Comparison of ENCODE assay signal across 8 cellular contexts in genomic region chr7:100396421-100396982, GRCh38. TPM values are rescaled to one million over a fixed set of nuclear protein-coding genes. Genes with fewer than 3 reads are reported as not detected.
A peak's percentile ranks its signal among the peaks of the same experiment; 100 is the strongest.
DNase-seq lines count a peak whose midpoint lies in the region; ATAC-seq and TF ChIP-seq lines count a peak whose summit lies in the region.

No MANE protein-coding gene starts in this region.

- H3K27ac ChIP-seq in mesenchymal stem cell (ENCODE audit: low read length, poor library complexity, severe bottlenecking) = no peak overlapping the region

- H2BK12ac ChIP-seq in mesenchymal stem cell (ENCODE audit: low read length in 2 of 2) = no peak overlapping the region

- H3K18ac ChIP-seq in mesenchymal stem cell (ENCODE audit: low read depth in 1 of 2, low read length in 2 of 2) = no peak overlapping the region

- H3K4ac ChIP-seq in mesenchymal stem cell (ENCODE audit: low read depth in 1 of 2, low read length in 2 of 2) = no peak overlapping the region

- peaks cover 23 to 35% (median 30%) of the 10 kb centered on the region in 3 donors for H3K4me1 Mint-ChIP-seq in IgD-negative memory B cell

- peaks cover 27 to 49% of the 10 kb centered on the region in 2 experiments for H3K27me3 ChIP-seq in mesenchymal stem cell (ENCODE audit: control insufficient read depth in 1 of 2, insufficient read depth in 1 of 2, low read length in 2 of 2)

- TF ChIP-seq CTCF in GM10248 (IDR thresholded peaks at IDR 0.05; ENCODE audit: control extremely low read depth, extremely low read depth, low read depth, missing control alignments) = no peak

- H3K79me1 ChIP-seq in mesenchymal stem cell (replicated peaks; ENCODE audit: low read length, poor library complexity, severe bottlenecking) = no peaks in the 10 kb centered on the region

- DNase-seq in GM10248 (ENCODE audit: extremely low spot score) (peak; percentile 76), amniotic epithelial cell (ENCODE audit: low read depth) (peak; percentile 10), NCI-H2081 (lab: John Stamatoyannopoulos, UW) (no peak), NCI-H510A (lab: John Stamatoyannopoulos, UW) (no peak), mesenchymal stem cell (no peak), AG08395 (ENCODE audit: low spot score) (no peak)

- H2AK5ac ChIP-seq in mesenchymal stem cell (ENCODE audit: low read length, severe bottlenecking) = no peak overlapping the region

- peaks cover 8% of the 10 kb centered on the region for H3K36me3 Mint-ChIP-seq in IgD-negative memory B cell

- no peaks in the 10 kb centered on the region for H3K36me3 ChIP-seq in mesenchymal stem cell (ENCODE audit: control insufficient read depth in 1 of 2, insufficient read depth in 2 of 2, low read depth in 1 of 2, low read length in 2 of 2)

- CTCF ChIA-PET in GM10248 (lab: Yijun Ruan, JAX) = interaction anchor here (0.8 to 2.5 kb wide), 11 partner anchors 10 to 51 kb away, joined by 3 to 14 read pairs (median 4); no protein-coding TSS in a partner anchor

- no peak overlapping the region for H4K91ac ChIP-seq in mesenchymal stem cell (ENCODE audit: low read length)

- peaks cover 3% of the 10 kb centered on the region for H3K27me3 Mint-ChIP-seq in IgD-negative memory B cell

- no peak overlapping the region for H3K23ac ChIP-seq in mesenchymal stem cell (ENCODE audit: low read length in 2 of 2)

- no peaks in the 10 kb centered on the region for H3K9me3 Mint-ChIP-seq in IgD-negative memory B cell

- H3K4me1 ChIP-seq in mesenchymal stem cell (ENCODE audit: control insufficient read depth, insufficient read depth, low read depth, low read length) = no peaks in the 10 kb centered on the region

- POLR2A ChIA-PET in GM10248 (lab: Yijun Ruan, JAX) = interaction anchor here (0.6 kb wide), 1 partner anchor 214 kb away, joined by 3 read pairs; no protein-coding TSS in a partner anchor

- no peak overlapping the region for H2BK120ac ChIP-seq in mesenchymal stem cell (ENCODE audit: low read depth, low read length)

- H3K4me2 ChIP-seq in mesenchymal stem cell (ENCODE audit: low read length, poor library complexity, severe bottlenecking) = no peak overlapping the region

- 86% methylated on average over 7 of the region's 9 CpGs for WGBS in mesenchymal stem cell

- no peak overlapping the region for H4K8ac ChIP-seq in mesenchymal stem cell (ENCODE audit: low read length)

- no peak overlapping the region for H3K14ac ChIP-seq in mesenchymal stem cell (ENCODE audit: low read length in 2 of 2)

- ATAC-seq in GM21423 (IDR thresholded peaks at IDR 0.05; ENCODE audit: unreplicated experiment) = peak; percentile 89

- H3K27ac Mint-ChIP-seq in IgD-negative memory B cell = peak overlapping the region; percentile 70 to 93 (median 72)

- no peak overlapping the region for H2BK5ac ChIP-seq in mesenchymal stem cell (ENCODE audit: low read depth, low read length, poor library complexity, severe bottlenecking)

- H3K9ac ChIP-seq in mesenchymal stem cell (ENCODE audit: low read length) = no peak overlapping the region

- H3K4me3 Mint-ChIP-seq in IgD-negative memory B cell = peak overlapping the region; percentile 21 to 89 (median 76)

- no peak overlapping the region for H3K4me3 ChIP-seq in mesenchymal stem cell (ENCODE audit: insufficient read depth in 1 of 2, low read depth in 1 of 2, low read length in 2 of 2)

- no peaks in the 10 kb centered on the region for H3K9me3 ChIP-seq in mesenchymal stem cell (ENCODE audit: control insufficient read depth, low read length)

- no peak overlapping the region for H2AFZ ChIP-seq in mesenchymal stem cell (ENCODE audit: low read depth, low read length)

- H2BK15ac ChIP-seq in mesenchymal stem cell (ENCODE audit: low read depth, poor library complexity, severe bottlenecking) = no peak overlapping the region

RNA-seq across cellular contexts. Expression of gene PILRA, which starts 23.2 kb away (rescaled TPM):
- 2.3 TPM for polyA plus RNA-seq in IgD-negative memory B cell
- polyA plus RNA-seq in mesenchymal stem cell (2013, experiment 1 of 2) = 1.1 TPM
- 1.0 TPM for polyA plus RNA-seq in mesenchymal stem cell (2013, experiment 2 of 2)

RNA-seq across cellular contexts. Expression of gene ZCWPW1, which starts 32.0 kb away (rescaled TPM):
- polyA plus RNA-seq in IgD-negative memory B cell = 12.1 TPM
- polyA plus RNA-seq in mesenchymal stem cell (2013, experiment 1 of 2) = 1.3 TPM
- 0.93 TPM for polyA plus RNA-seq in mesenchymal stem cell (2013, experiment 2 of 2)

RNA-seq across cellular contexts. Expression of gene MEPCE, which starts 33.1 kb away (rescaled TPM):
- polyA plus RNA-seq in IgD-negative memory B cell = 19.8 TPM
- polyA plus RNA-seq in mesenchymal stem cell (2013, experiment 1 of 2) = 17.9 TPM
- polyA plus RNA-seq in mesenchymal stem cell (2013, experiment 2 of 2) = 17.3 TPM

RNA-seq across cellular contexts. Expression of gene PILRB, which starts 38.6 kb away (rescaled TPM):
- 14.3 TPM for polyA plus RNA-seq in IgD-negative memory B cell
- polyA plus RNA-seq in mesenchymal stem cell (2013, experiment 1 of 2) = 9.7 TPM
- 8.9 TPM for polyA plus RNA-seq in mesenchymal stem cell (2013, experiment 2 of 2)

RNA-seq across cellular contexts. Expression of gene PPP1R35, which starts 39.8 kb away (rescaled TPM):
- polyA plus RNA-seq in IgD-negative memory B cell = 39.3 TPM
- 45.2 TPM for polyA plus RNA-seq in mesenchymal stem cell (2013, experiment 1 of 2)
- 47.7 TPM for polyA plus RNA-seq in mesenchymal stem cell (2013, experiment 2 of 2)

Comparison
In these comparisons a context has a peak if more than half of its experiments do, and no peak if none do; other contexts are left out.
1. DNase-seq: peak in GM10248 (single experiment) and amniotic epithelial cell (single experiment); none in NCI-H2081 (0 of 2), NCI-H510A (single experiment), mesenchymal stem cell (single experiment) and AG08395 (single experiment).